1 cellular context compared by ENCODE assay signal in the genomic region with DNA sequence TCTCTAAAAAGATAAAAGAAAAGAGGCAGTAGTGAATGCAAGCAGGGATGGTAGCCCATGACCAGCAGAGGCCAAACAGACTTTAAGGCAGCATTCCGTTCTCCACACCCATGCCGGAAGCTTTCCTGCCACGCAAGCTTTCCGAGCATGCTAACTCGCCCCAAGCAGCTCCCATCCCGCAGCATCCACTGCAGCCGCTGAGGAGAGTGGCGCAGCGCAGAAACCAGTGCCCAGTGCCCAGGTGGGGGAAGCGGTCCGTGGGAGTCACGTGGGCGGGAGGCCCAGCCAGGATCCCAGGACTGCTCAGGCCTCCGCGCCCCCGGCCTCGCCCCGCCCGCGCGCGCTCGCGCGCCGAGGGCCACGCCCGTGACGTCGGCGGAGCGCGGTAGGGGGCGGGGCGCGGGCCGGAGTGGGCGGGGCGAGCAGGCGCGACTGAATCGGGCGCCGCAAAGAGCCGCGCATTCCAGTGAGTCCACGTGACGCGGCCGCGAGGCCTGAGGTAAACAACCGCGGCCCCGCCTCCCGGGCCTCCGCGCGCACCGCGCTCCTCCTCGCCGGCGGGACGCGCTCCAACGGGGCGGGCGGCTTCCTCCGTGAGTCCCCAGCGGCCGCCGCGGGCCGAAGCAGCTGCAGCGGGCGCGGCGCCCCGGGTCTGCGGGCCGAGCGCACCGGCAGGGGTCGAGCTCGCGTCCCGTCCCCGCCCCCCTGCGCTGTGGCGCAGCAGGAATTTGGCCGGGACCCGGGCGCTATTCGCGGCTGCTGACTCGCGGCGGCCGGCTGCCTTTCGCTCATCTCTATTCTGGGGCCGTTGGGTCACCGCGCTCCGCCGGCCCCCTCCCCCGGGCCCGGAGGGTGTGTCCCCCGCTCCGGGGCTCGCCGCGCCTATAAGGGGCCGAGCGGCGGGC.
TF ChIP-seq lines count a peak whose summit lies in the region.

A gene with protein sequence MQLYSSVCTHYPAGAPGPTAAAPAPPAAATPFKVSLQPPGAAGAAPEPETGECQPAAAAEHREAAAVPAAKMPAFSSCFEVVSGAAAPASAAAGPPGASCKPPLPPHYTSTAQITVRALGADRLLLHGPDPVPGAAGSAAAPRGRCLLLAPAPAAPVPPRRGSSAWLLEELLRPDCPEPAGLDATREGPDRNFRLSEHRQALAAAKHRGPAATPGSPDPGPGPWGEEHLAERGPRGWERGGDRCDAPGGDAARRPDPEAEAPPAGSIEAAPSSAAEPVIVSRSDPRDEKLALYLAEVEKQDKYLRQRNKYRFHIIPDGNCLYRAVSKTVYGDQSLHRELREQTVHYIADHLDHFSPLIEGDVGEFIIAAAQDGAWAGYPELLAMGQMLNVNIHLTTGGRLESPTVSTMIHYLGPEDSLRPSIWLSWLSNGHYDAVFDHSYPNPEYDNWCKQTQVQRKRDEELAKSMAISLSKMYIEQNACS (plus strand): TSS at position 529 of the 905 bp plus-strand sequence. CDS start 383 bp downstream, outside the sequence.

TF ChIP-seq in Ishikawa, 13 proteins besides CTCF, POLR2A, EP300 and RAD21 (continued from another document):
- TF ChIP-seq, protein P1, sequence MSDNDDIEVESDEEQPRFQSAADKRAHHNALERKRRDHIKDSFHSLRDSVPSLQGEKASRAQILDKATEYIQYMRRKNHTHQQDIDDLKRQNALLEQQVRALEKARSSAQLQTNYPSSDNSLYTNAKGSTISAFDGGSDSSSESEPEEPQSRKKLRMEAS (IDR thresholded peaks at IDR 0.05): peak; percentile 66
- no peak for TF ChIP-seq YY1 (IDR thresholded peaks at IDR 0.05; ENCODE audit: low read depth)
- TF ChIP-seq CREB1 (IDR thresholded peaks at IDR 0.05; ENCODE audit: low read depth): no peak
- peak; percentile 77 for TF ChIP-seq EGR1 (IDR thresholded peaks at IDR 0.05)
- 0 out of 2 replicates have a peak, but pooled peaks have one; percentile 8 for TF ChIP-seq TCF12 (IDR thresholded peaks at IDR 0.05; ENCODE audit: low read depth)
- TF ChIP-seq, protein P2, sequence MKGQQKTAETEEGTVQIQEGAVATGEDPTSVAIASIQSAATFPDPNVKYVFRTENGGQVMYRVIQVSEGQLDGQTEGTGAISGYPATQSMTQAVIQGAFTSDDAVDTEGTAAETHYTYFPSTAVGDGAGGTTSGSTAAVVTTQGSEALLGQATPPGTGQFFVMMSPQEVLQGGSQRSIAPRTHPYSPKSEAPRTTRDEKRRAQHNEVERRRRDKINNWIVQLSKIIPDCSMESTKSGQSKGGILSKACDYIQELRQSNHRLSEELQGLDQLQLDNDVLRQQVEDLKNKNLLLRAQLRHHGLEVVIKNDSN (IDR thresholded peaks at IDR 0.05): peak; percentile 86
- no peak for TF ChIP-seq CEBPB (IDR thresholded peaks at IDR 0.05)
